Comparison of ENCODE assay signal across 1 cellular context in the genomic region with DNA sequence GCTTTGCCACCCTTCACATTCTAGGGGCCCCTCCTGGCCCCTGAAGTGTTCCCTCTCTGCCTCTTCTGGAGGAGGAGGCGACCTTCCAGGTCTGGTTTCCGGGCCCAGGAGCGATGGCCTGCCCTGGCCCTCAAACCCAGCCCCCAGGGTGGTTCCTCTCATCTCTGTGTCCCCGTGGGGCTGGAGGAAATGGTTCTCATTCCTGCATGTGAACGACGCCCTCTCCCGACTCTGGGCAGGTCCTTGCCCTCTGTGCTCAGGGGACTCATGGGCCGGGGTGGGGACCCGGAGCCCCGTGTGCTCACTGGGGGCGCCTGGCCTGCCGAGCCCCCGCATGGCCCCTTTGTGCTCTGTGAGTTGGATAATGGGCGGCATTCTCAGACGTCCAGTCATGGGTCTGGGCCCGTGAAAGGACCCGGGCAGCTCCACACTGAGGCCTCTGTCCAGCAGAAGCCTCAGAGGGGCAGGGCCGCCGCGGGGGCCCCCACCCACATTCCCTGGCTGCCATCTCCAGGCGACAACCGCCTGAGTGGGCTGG.
A peak's percentile ranks its signal among the peaks of the same experiment; 100 is the strongest.
TF ChIP-seq lines count a peak whose summit lies in the region.

No MANE protein-coding gene starts in this region.

TF ChIP-seq in HepG2, 621 proteins besides CTCF, POLR2A, EP300 and RAD21 (continued from another document and continues in another):
- TF ChIP-seq, protein P1, sequence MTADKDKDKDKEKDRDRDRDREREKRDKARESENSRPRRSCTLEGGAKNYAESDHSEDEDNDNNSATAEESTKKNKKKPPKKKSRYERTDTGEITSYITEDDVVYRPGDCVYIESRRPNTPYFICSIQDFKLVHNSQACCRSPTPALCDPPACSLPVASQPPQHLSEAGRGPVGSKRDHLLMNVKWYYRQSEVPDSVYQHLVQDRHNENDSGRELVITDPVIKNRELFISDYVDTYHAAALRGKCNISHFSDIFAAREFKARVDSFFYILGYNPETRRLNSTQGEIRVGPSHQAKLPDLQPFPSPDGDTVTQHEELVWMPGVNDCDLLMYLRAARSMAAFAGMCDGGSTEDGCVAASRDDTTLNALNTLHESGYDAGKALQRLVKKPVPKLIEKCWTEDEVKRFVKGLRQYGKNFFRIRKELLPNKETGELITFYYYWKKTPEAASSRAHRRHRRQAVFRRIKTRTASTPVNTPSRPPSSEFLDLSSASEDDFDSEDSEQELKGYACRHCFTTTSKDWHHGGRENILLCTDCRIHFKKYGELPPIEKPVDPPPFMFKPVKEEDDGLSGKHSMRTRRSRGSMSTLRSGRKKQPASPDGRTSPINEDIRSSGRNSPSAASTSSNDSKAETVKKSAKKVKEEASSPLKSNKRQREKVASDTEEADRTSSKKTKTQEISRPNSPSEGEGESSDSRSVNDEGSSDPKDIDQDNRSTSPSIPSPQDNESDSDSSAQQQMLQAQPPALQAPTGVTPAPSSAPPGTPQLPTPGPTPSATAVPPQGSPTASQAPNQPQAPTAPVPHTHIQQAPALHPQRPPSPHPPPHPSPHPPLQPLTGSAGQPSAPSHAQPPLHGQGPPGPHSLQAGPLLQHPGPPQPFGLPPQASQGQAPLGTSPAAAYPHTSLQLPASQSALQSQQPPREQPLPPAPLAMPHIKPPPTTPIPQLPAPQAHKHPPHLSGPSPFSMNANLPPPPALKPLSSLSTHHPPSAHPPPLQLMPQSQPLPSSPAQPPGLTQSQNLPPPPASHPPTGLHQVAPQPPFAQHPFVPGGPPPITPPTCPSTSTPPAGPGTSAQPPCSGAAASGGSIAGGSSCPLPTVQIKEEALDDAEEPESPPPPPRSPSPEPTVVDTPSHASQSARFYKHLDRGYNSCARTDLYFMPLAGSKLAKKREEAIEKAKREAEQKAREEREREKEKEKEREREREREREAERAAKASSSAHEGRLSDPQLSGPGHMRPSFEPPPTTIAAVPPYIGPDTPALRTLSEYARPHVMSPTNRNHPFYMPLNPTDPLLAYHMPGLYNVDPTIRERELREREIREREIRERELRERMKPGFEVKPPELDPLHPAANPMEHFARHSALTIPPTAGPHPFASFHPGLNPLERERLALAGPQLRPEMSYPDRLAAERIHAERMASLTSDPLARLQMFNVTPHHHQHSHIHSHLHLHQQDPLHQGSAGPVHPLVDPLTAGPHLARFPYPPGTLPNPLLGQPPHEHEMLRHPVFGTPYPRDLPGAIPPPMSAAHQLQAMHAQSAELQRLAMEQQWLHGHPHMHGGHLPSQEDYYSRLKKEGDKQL (CRISPR knock-in tag; IDR thresholded peaks at IDR 0.05; ENCODE audit: low read depth) = peak; percentile 40; the same call in 1 of the 2 replicates
- TF ChIP-seq HNRNPLL (IDR thresholded peaks at IDR 0.05; ENCODE audit: low read depth, low read length, poor library complexity, severe bottlenecking) (peak; percentile 25), CHD2 (IDR thresholded peaks at IDR 0.05; ENCODE audit: low read depth, low read length) (no peak), ISL2 (CRISPR knock-in tag; IDR thresholded peaks at IDR 0.05) (0 out of 2 replicates have a peak, but pooled peaks have one; percentile 34), ELF3 (CRISPR knock-in tag; IDR thresholded peaks at IDR 0.05) (peak; percentile 61), SOX6 (IDR thresholded peaks at IDR 0.05) (no peak), SOX6 (CRISPR knock-in tag; IDR thresholded peaks at IDR 0.05) (peak; percentile 39; the same call in 1 of the 2 replicates), TAF15 (IDR thresholded peaks at IDR 0.05; ENCODE audit: low read depth, low read length, poor library complexity, severe bottlenecking) (peak; percentile 43), ETV6 (CRISPR knock-in tag; conservative IDR thresholded peaks at IDR 0.05) (peak; percentile 73; the same call in 1 of the 2 replicates), CHCHD3 (CRISPR knock-in tag; IDR thresholded peaks at IDR 0.05) (no peak), ZNF720 (CRISPR knock-in tag; IDR thresholded peaks at IDR 0.05) (no peak), RXRA (CRISPR knock-in tag; IDR thresholded peaks at IDR 0.05) (peak; percentile 75), SP5 (CRISPR knock-in tag; IDR thresholded peaks at IDR 0.05; ENCODE audit: borderline replicate concordance, low read depth) (peak; percentile 27; the same call in 1 of the 2 replicates), ZNF136 (CRISPR knock-in tag; IDR thresholded peaks at IDR 0.05; ENCODE audit: low read depth) (no peak), TOE1 (CRISPR knock-in tag; IDR thresholded peaks at IDR 0.05) (no peak), ZSCAN20 (CRISPR knock-in tag; IDR thresholded peaks at IDR 0.05; ENCODE audit: borderline replicate concordance) (peak; percentile 40; the same call in 1 of the 2 replicates), ZNF124 (CRISPR knock-in tag; IDR thresholded peaks at IDR 0.05) (peak; percentile 55), RBFOX2 (IDR thresholded peaks at IDR 0.05; ENCODE audit: low read depth, low read length) (peak; percentile 50; the same call in 1 of the 2 replicates), ZNF282 (IDR thresholded peaks at IDR 0.05; ENCODE audit: partially characterized antibody) (no peak), SAP130 (CRISPR knock-in tag; IDR thresholded peaks at IDR 0.05; ENCODE audit: low read depth) (0 out of 2 replicates have a peak, but pooled peaks have one; percentile 38), HOXA3 (CRISPR knock-in tag; IDR thresholded peaks at IDR 0.05) (peak; percentile 50; the same call in 1 of the 2 replicates), SRSF1 (optimal IDR thresholded peaks at IDR 0.05; ENCODE audit: low read depth, low read length) (peak; percentile 71), HDAC2 (CRISPR knock-in tag; IDR thresholded peaks at IDR 0.05) (peak; percentile 20), ZNF614 (CRISPR knock-in tag; IDR thresholded peaks at IDR 0.05; ENCODE audit: borderline replicate concordance) (peak; percentile 30; the same call in 1 of the 2 replicates), ZNF331 (CRISPR knock-in tag; IDR thresholded peaks at IDR 0.05) (0 out of 2 replicates have a peak, but pooled peaks have one; percentile 22)
- TF ChIP-seq, protein P2, sequence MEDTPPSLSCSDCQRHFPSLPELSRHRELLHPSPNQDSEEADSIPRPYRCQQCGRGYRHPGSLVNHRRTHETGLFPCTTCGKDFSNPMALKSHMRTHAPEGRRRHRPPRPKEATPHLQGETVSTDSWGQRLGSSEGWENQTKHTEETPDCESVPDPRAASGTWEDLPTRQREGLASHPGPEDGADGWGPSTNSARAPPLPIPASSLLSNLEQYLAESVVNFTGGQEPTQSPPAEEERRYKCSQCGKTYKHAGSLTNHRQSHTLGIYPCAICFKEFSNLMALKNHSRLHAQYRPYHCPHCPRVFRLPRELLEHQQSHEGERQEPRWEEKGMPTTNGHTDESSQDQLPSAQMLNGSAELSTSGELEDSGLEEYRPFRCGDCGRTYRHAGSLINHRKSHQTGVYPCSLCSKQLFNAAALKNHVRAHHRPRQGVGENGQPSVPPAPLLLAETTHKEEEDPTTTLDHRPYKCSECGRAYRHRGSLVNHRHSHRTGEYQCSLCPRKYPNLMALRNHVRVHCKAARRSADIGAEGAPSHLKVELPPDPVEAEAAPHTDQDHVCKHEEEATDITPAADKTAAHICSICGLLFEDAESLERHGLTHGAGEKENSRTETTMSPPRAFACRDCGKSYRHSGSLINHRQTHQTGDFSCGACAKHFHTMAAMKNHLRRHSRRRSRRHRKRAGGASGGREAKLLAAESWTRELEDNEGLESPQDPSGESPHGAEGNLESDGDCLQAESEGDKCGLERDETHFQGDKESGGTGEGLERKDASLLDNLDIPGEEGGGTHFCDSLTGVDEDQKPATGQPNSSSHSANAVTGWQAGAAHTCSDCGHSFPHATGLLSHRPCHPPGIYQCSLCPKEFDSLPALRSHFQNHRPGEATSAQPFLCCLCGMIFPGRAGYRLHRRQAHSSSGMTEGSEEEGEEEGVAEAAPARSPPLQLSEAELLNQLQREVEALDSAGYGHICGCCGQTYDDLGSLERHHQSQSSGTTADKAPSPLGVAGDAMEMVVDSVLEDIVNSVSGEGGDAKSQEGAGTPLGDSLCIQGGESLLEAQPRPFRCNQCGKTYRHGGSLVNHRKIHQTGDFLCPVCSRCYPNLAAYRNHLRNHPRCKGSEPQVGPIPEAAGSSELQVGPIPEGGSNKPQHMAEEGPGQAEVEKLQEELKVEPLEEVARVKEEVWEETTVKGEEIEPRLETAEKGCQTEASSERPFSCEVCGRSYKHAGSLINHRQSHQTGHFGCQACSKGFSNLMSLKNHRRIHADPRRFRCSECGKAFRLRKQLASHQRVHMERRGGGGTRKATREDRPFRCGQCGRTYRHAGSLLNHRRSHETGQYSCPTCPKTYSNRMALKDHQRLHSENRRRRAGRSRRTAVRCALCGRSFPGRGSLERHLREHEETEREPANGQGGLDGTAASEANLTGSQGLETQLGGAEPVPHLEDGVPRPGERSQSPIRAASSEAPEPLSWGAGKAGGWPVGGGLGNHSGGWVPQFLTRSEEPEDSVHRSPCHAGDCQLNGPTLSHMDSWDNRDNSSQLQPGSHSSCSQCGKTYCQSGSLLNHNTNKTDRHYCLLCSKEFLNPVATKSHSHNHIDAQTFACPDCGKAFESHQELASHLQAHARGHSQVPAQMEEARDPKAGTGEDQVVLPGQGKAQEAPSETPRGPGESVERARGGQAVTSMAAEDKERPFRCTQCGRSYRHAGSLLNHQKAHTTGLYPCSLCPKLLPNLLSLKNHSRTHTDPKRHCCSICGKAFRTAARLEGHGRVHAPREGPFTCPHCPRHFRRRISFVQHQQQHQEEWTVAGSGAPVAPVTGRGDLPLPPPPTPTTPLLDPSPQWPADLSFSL (CRISPR knock-in tag; IDR thresholded peaks at IDR 0.05) = no peak
- TF ChIP-seq, protein P3, sequence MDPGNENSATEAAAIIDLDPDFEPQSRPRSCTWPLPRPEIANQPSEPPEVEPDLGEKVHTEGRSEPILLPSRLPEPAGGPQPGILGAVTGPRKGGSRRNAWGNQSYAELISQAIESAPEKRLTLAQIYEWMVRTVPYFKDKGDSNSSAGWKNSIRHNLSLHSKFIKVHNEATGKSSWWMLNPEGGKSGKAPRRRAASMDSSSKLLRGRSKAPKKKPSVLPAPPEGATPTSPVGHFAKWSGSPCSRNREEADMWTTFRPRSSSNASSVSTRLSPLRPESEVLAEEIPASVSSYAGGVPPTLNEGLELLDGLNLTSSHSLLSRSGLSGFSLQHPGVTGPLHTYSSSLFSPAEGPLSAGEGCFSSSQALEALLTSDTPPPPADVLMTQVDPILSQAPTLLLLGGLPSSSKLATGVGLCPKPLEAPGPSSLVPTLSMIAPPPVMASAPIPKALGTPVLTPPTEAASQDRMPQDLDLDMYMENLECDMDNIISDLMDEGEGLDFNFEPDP (CRISPR knock-in tag; conservative IDR thresholded peaks at IDR 0.05) = no peak
- TF ChIP-seq, protein P4, sequence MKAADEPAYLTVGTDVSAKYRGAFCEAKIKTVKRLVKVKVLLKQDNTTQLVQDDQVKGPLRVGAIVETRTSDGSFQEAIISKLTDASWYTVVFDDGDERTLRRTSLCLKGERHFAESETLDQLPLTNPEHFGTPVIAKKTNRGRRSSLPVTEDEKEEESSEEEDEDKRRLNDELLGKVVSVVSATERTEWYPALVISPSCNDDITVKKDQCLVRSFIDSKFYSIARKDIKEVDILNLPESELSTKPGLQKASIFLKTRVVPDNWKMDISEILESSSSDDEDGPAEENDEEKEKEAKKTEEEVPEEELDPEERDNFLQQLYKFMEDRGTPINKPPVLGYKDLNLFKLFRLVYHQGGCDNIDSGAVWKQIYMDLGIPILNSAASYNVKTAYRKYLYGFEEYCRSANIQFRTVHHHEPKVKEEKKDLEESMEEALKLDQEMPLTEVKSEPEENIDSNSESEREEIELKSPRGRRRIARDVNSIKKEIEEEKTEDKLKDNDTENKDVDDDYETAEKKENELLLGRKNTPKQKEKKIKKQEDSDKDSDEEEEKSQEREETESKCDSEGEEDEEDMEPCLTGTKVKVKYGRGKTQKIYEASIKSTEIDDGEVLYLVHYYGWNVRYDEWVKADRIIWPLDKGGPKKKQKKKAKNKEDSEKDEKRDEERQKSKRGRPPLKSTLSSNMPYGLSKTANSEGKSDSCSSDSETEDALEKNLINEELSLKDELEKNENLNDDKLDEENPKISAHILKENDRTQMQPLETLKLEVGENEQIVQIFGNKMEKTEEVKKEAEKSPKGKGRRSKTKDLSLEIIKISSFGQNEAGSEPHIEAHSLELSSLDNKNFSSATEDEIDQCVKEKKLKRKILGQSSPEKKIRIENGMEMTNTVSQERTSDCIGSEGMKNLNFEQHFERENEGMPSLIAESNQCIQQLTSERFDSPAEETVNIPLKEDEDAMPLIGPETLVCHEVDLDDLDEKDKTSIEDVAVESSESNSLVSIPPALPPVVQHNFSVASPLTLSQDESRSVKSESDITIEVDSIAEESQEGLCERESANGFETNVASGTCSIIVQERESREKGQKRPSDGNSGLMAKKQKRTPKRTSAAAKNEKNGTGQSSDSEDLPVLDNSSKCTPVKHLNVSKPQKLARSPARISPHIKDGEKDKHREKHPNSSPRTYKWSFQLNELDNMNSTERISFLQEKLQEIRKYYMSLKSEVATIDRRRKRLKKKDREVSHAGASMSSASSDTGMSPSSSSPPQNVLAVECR (CRISPR knock-in tag; IDR thresholded peaks at IDR 0.05; ENCODE audit: borderline replicate concordance) = 0 out of 2 replicates have a peak, but pooled peaks have one; percentile 8
- TF ChIP-seq, protein P5, sequence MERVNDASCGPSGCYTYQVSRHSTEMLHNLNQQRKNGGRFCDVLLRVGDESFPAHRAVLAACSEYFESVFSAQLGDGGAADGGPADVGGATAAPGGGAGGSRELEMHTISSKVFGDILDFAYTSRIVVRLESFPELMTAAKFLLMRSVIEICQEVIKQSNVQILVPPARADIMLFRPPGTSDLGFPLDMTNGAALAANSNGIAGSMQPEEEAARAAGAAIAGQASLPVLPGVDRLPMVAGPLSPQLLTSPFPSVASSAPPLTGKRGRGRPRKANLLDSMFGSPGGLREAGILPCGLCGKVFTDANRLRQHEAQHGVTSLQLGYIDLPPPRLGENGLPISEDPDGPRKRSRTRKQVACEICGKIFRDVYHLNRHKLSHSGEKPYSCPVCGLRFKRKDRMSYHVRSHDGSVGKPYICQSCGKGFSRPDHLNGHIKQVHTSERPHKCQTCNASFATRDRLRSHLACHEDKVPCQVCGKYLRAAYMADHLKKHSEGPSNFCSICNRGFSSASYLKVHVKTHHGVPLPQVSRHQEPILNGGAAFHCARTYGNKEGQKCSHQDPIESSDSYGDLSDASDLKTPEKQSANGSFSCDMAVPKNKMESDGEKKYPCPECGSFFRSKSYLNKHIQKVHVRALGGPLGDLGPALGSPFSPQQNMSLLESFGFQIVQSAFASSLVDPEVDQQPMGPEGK (CRISPR knock-in tag; IDR thresholded peaks at IDR 0.05) = peak; percentile 91
- TF ChIP-seq, protein P6, sequence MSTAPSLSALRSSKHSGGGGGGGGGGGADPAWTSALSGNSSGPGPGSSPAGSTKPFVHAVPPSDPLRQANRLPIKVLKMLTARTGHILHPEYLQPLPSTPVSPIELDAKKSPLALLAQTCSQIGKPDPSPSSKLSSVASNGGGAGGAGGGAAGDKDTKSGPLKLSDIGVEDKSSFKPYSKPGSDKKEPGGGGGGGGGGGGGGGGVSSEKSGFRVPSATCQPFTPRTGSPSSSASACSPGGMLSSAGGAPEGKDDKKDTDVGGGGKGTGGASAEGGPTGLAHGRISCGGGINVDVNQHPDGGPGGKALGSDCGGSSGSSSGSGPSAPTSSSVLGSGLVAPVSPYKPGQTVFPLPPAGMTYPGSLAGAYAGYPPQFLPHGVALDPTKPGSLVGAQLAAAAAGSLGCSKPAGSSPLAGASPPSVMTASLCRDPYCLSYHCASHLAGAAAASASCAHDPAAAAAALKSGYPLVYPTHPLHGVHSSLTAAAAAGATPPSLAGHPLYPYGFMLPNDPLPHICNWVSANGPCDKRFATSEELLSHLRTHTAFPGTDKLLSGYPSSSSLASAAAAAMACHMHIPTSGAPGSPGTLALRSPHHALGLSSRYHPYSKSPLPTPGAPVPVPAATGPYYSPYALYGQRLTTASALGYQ (CRISPR knock-in tag; IDR thresholded peaks at IDR 0.05) = no peak
